In genomic region chr2:108399479-108399878, GRCh38 we compare ENCODE assay signal across 2 cellular contexts.
TF ChIP-seq lines count a peak whose summit lies in the region.

No MANE protein-coding gene starts in this region.

TF ChIP-seq in GM23338, 12 proteins besides CTCF, POLR2A, EP300 and RAD21:
- TF ChIP-seq ZNF114 (CRISPR knock-in tag; IDR thresholded peaks at IDR 0.05), result no peak
- no peak for TF ChIP-seq STAT1 (IDR thresholded peaks at IDR 0.05; ENCODE audit: unreplicated experiment)
- no peak for TF ChIP-seq ZNF462 (CRISPR knock-in tag; IDR thresholded peaks at IDR 0.05)
- no peak for TF ChIP-seq JUNB (IDR thresholded peaks at IDR 0.05; ENCODE audit: unreplicated experiment)
- no peak for TF ChIP-seq EZH2 (IDR thresholded peaks at IDR 0.05; ENCODE audit: low read depth, unreplicated experiment)
- TF ChIP-seq REST (IDR thresholded peaks at IDR 0.05; ENCODE audit: unreplicated experiment), result no peak
- TF ChIP-seq POLR2AphosphoS5 (IDR thresholded peaks at IDR 0.05; ENCODE audit: low read depth), result no peak
- no peak for TF ChIP-seq CREB1 (CRISPR knock-in tag; IDR thresholded peaks at IDR 0.05; ENCODE audit: low read depth)
- TF ChIP-seq ETS1 (IDR thresholded peaks at IDR 0.05), result no peak
- TF ChIP-seq ZNF331 (CRISPR knock-in tag; IDR thresholded peaks at IDR 0.05; ENCODE audit: low read depth), result no peak
- TF ChIP-seq EZH2phosphoT487 (IDR thresholded peaks at IDR 0.05; ENCODE audit: unreplicated experiment), result no peak
- no peak for TF ChIP-seq NANOG (IDR thresholded peaks at IDR 0.05; ENCODE audit: borderline replicate concordance)

TF ChIP-seq in H1, 55 proteins besides CTCF, POLR2A, EP300 and RAD21:
- no peak for TF ChIP-seq CTBP2 (IDR thresholded peaks at IDR 0.05; ENCODE audit: borderline replicate concordance, insufficient read depth, insufficient read length, low read length)
- TF ChIP-seq YY1 (IDR thresholded peaks at IDR 0.05; ENCODE audit: low read depth, low read length), result no peak
- no peak for TF ChIP-seq FOSL1 (IDR thresholded peaks at IDR 0.05; ENCODE audit: insufficient read depth, low read depth, low read length)
- no peak for TF ChIP-seq TAF1 (IDR thresholded peaks at IDR 0.05; ENCODE audit: low read depth, low read length)
- no peak for TF ChIP-seq SP2 (IDR thresholded peaks at IDR 0.05; ENCODE audit: low read length)
- no peak for TF ChIP-seq SUZ12 (IDR thresholded peaks at IDR 0.05; ENCODE audit: low read length)
- no peak for TF ChIP-seq SRF (IDR thresholded peaks at IDR 0.05; ENCODE audit: low read depth, low read length)
- TF ChIP-seq HDAC2 (IDR thresholded peaks at IDR 0.05; ENCODE audit: borderline replicate concordance in 1 of 2, low read depth in 2 of 2, low read length in 2 of 2), result no peak
- TF ChIP-seq GABPA (IDR thresholded peaks at IDR 0.05; ENCODE audit: borderline replicate concordance, insufficient read depth, low read length), result no peak
- TF ChIP-seq CHD2 (IDR thresholded peaks at IDR 0.05; ENCODE audit: low read length), result no peak
- TF ChIP-seq JUN (IDR thresholded peaks at IDR 0.05; ENCODE audit: low read depth, low read length), result no peak
- no peak for TF ChIP-seq MAFK (IDR thresholded peaks at IDR 0.05; ENCODE audit: low read depth, low read length)
- no peak for TF ChIP-seq POU5F1 (IDR thresholded peaks at IDR 0.05; ENCODE audit: low read depth, low read length)
- no peak for TF ChIP-seq POLR2AphosphoS5 (IDR thresholded peaks at IDR 0.05; ENCODE audit: low read depth, low read length)
- no peak for TF ChIP-seq KDM4A (IDR thresholded peaks at IDR 0.05; ENCODE audit: low read depth, low read length, severe bottlenecking)
